7 cellular contexts compared by ENCODE assay signal in genomic region chr15:69557340-69558137, GRCh38.
DNase-seq lines count a peak whose midpoint lies in the region; ATAC-seq and TF ChIP-seq lines count a peak whose summit lies in the region.

No MANE protein-coding gene starts in this region.

- H3K27ac ChIP-seq in HCT116 (ENCODE audit: low read depth, low read length), result no peak overlapping the region
- H3K27ac ChIP-seq in Panc1 (ENCODE audit: low read length), result peak overlapping the region; percentile 57

- no peak; the same call in 1 of the 2 replicates for TF ChIP-seq RAD21 in HCT116 (IDR thresholded peaks at IDR 0.05; ENCODE audit: low read depth)

- intact Hi-C loops in HCT116 (cut with micrococcal nuclease), result no loop called here
- intact Hi-C loops in Panc1 (cut with micrococcal nuclease; ENCODE audit: unreplicated experiment), result no loop called here

- no peaks in the 10 kb centered on the region for H3K79me2 ChIP-seq in HCT116 (ENCODE audit: insufficient read depth, low read length)

- no peaks in the 10 kb centered on the region for H3K9me3 ChIP-seq in HCT116 (ENCODE audit: control insufficient read depth in 1 of 2, insufficient read depth in 1 of 2, low read depth in 1 of 2, low read length in 2 of 2)
- H3K9me3 ChIP-seq in Panc1 (ENCODE audit: control insufficient read depth, insufficient read depth, low read depth, low read length), result no peaks in the 10 kb centered on the region

- H3K9ac ChIP-seq in HCT116 (ENCODE audit: low read length), result peak overlapping the region; percentile 23; the same call in 1 of the 2 replicates

- RAD21 ChIA-PET in HCT116 (lab: Charles Lee; ENCODE audit: low non-redundant PET in 1 of 2, low total read pairs in 2 of 2, uncharacterized antibody in 2 of 2, unreplicated experiment in 2 of 2), result interaction anchor here in 1 of 2 experiments (0.7 kb wide), 1 partner anchor 428 kb away, joined by 4 read pairs; no protein-coding TSS in a partner anchor

- H2AFZ ChIP-seq in HCT116 (ENCODE audit: low read depth, low read length, poor library complexity, severe bottlenecking), result peak overlapping the region; percentile 67

- no peaks in the 10 kb centered on the region for H4K20me1 ChIP-seq in HCT116 (ENCODE audit: insufficient read depth)

- H3K4me1 ChIP-seq in HCT116 (ENCODE audit: control insufficient read depth in 1 of 2, insufficient read depth in 2 of 2, low read length in 2 of 2), result peaks cover 7 to 23% of the 10 kb centered on the region in 2 experiments
- H3K4me1 ChIP-seq in Panc1 (ENCODE audit: control insufficient read depth, insufficient read depth, low read length), result peaks cover 31% of the 10 kb centered on the region

- BruUV-seq in HCT116 (replicated peaks; lab: Mats Ljungman, UMichigan) (no TSS peak), Panc1 (replicated peaks; lab: Mats Ljungman, UMichigan) (no TSS peak)

- POLR2A ChIA-PET in HCT116 (lab: Charles Lee), result interaction anchor here (0.7 to 1.7 kb wide), 2 partner anchors 9 to 245 kb away, joined by 3 to 4 read pairs; no protein-coding TSS in a partner anchor
- POLR2A ChIA-PET in Panc1 (lab: Charles Lee), result interaction anchor here (0.5 kb wide), 1 partner anchor 1982 kb away, joined by 9 read pairs; no protein-coding TSS in a partner anchor

- no peak for TF ChIP-seq POLR2A in HCT116 (IDR thresholded peaks at IDR 0.05; ENCODE audit: borderline replicate concordance, extremely low read depth, insufficient read depth, insufficient read length)

- in situ Hi-C loops in Panc1 (cut with HindIII; ENCODE audit: low pct_unique_long_range_greater_than_20kb, low sequenced_read_pairs), result no loop called here

- H3K9me2 ChIP-seq in HCT116 (ENCODE audit: insufficient read depth), result no peaks in the 10 kb centered on the region

- DNase-seq in HCT116 (ENCODE audit: low read depth, low spot score), result peak; percentile 55
- peak; percentile 91 for DNase-seq in Panc1 (ENCODE audit: low read depth, low spot score)
- peak; percentile 93 for DNase-seq in fibroblast of pulmonary artery (ENCODE audit: low read depth)
- peak; percentile 29 for DNase-seq in smooth muscle cell of the brain vasculature (ENCODE audit: low read depth, low spot score)

- CTCF ChIA-PET in HCT116 (lab: Charles Lee), result interaction anchor here (1.3 kb wide), 1 partner anchor 15 kb away, joined by 3 read pairs; no protein-coding TSS in a partner anchor
- CTCF ChIA-PET in Panc1 (lab: Charles Lee), result no interaction called here

- H3K27me3 ChIP-seq in HCT116 (ENCODE audit: insufficient read depth, low read length), result no peaks in the 10 kb centered on the region
- no peaks in the 10 kb centered on the region for H3K27me3 ChIP-seq in Panc1 (ENCODE audit: control insufficient read depth, insufficient read depth, low read length)

- ATAC-seq in HCT116, result peak; percentile 91
- peak; percentile 90 for ATAC-seq in Panc1
- ATAC-seq in GM21526 (IDR thresholded peaks at IDR 0.05; ENCODE audit: low FRiP score, unreplicated experiment), result no peak
- no peak for ATAC-seq in GM19351 (IDR thresholded peaks at IDR 0.05; ENCODE audit: unreplicated experiment)
- ATAC-seq in HG02852 (IDR thresholded peaks at IDR 0.05; ENCODE audit: unreplicated experiment), result no peak

- H3K4me3 ChIP-seq in HCT116 (replicated peaks in 1 of 2; ENCODE audit: low read depth in 1 of 2, low read length in 2 of 2) (peak overlapping the region in 1 of 2 experiments; percentile 5; a peak in 2 of 4 replicates), Panc1 (ENCODE audit: low read depth in 2 of 2, low read length in 2 of 2) (no peak overlapping the region), fibroblast of pulmonary artery (replicated peaks; ENCODE audit: low read depth, low read length) (no peak overlapping the region)

- H3K36me3 ChIP-seq in HCT116 (ENCODE audit: control insufficient read depth in 1 of 2, insufficient read depth in 2 of 2, low read length in 2 of 2), result no peaks in the 10 kb centered on the region
- no peaks in the 10 kb centered on the region for H3K36me3 ChIP-seq in Panc1 (ENCODE audit: control insufficient read depth, insufficient read depth, low read length)

- no peak for TF ChIP-seq CTCF in HCT116 (IDR thresholded peaks at IDR 0.05 in 2 of 3, conservative IDR thresholded peaks at IDR 0.05 in 1 of 3; ENCODE audit: borderline replicate concordance in 1 of 3, insufficient read depth in 1 of 3, low read depth in 2 of 3, low read length in 2 of 3)
- no peak for TF ChIP-seq CTCF in Panc1 (IDR thresholded peaks at IDR 0.05)
- TF ChIP-seq CTCF in fibroblast of pulmonary artery (IDR thresholded peaks at IDR 0.05; ENCODE audit: low read length, missing control alignments), result no peak

- H3K4me2 ChIP-seq in HCT116 (ENCODE audit: low read length), result peak overlapping the region; percentile 66

TF ChIP-seq in HCT116, 20 proteins besides CTCF, POLR2A, EP300 and RAD21:
- TF ChIP-seq SP1 (IDR thresholded peaks at IDR 0.05; ENCODE audit: low read depth) (peak; percentile 32; the same call in 1 of the 2 replicates), CEBPB (IDR thresholded peaks at IDR 0.05; ENCODE audit: low read depth) (peak; percentile 59; the same call in 1 of the 2 replicates), ZBTB33 (IDR thresholded peaks at IDR 0.05; ENCODE audit: extremely low read depth, insufficient replicate concordance, low read length) (no peak), FOSL1 (IDR thresholded peaks at IDR 0.05; ENCODE audit: low read depth) (peak; percentile 83), JUND (IDR thresholded peaks at IDR 0.05) (peak; percentile 89), ELF1 (IDR thresholded peaks at IDR 0.05; ENCODE audit: borderline replicate concordance, low read depth) (no peak), MAX (IDR thresholded peaks at IDR 0.05) (0 out of 2 replicates have a peak, but pooled peaks have one; percentile 24), EZH2 (IDR thresholded peaks at IDR 0.05) (no peak)
- TF ChIP-seq, protein P1, sequence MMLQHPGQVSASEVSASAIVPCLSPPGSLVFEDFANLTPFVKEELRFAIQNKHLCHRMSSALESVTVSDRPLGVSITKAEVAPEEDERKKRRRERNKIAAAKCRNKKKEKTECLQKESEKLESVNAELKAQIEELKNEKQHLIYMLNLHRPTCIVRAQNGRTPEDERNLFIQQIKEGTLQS (IDR thresholded peaks at IDR 0.05), result 0 out of 2 replicates have a peak, but pooled peaks have one; percentile 18

Comparison
In these comparisons a context has a peak if more than half of its experiments do, and no peak if none do; other contexts are left out.
1. ATAC-seq: peak in HCT116 (single experiment) and Panc1 (single experiment); none in GM21526 (single experiment), GM19351 (single experiment) and HG02852 (single experiment).
2. DNase-seq: peak in every context shown above with its lines; median percentile 93 in fibroblast of pulmonary artery; 91 in Panc1; 55 in HCT116; 29 in smooth muscle cell of the brain vasculature.